24 cellular contexts compared by ENCODE assay signal in genomic region chr2:238291550-238292281, GRCh38. TPM values are rescaled to one million over a fixed set of nuclear protein-coding genes. Genes with fewer than 3 reads are reported as not detected.
DNase-seq lines count a peak whose midpoint lies in the region; ATAC-seq, FAIRE-seq and TF ChIP-seq lines count a peak whose summit lies in the region.
"Had no signal": no experiment of that assay in that cellular context is flagged by ENCODE, and none has a peak within 500 bp of the region (broad histone marks: within the 10 kb centered on the region; RNA-seq: fewer than 3 reads in every experiment).

No MANE protein-coding gene starts in this region.

- no peak overlapping the region for H4K5ac ChIP-seq in IMR-90 (ENCODE audit: low read depth, low read length)
- no peak overlapping the region for H4K5ac ChIP-seq in H1 (ENCODE audit: insufficient read length, low read depth, low read length)

- no peak overlapping the region for H3K18ac ChIP-seq in IMR-90 (ENCODE audit: low read depth, low read length)
- no peak overlapping the region for H3K18ac ChIP-seq in H1 (ENCODE audit: extremely low read depth, low read length)

- in situ Hi-C loops in IMR-90 (cut with MboI; ENCODE audit: low sequenced_read_pairs): no loop called here
- in situ Hi-C loops in HepG2 (cut with HindIII; ENCODE audit: extremely low pct_ligation_motif_present, low pct_unique_long_range_greater_than_20kb): no loop called here

- H2BK5ac ChIP-seq in IMR-90 (ENCODE audit: low read depth, low read length, poor library complexity, severe bottlenecking): no peak overlapping the region
- H2BK5ac ChIP-seq in H1 (ENCODE audit: low read depth, low read length): no peak overlapping the region

- TF ChIP-seq POLR2A in IMR-90 (IDR thresholded peaks at IDR 0.05; ENCODE audit: low read depth, low read length) (no peak), H1 (IDR thresholded peaks at IDR 0.05; ENCODE audit: control extremely low read depth in 1 of 2, low read depth in 2 of 2, low read length in 2 of 2) (no peak), HepG2 (IDR thresholded peaks at IDR 0.05; ENCODE audit: insufficient read depth in 1 of 2, low read depth in 2 of 2, low read length in 2 of 2) (no peak), spleen (IDR thresholded peaks at IDR 0.05) (no peak)

- POLR2A ChIA-PET in IMR-90 (lab: Charles Lee; ENCODE audit: unreplicated experiment) (no interaction called here), H1 (lab: Charles Lee; ENCODE audit: partially characterized antibody) (interaction anchor here (0.8 kb wide), 1 partner anchor 52 kb away, joined by 3 read pairs; the partner anchor contains the start of gene HES6), HepG2 (lab: Yijun Ruan, JAX) (no interaction called here)

- H3K27ac ChIP-seq in IMR-90 (ENCODE audit: insufficient read depth, low read length): no peak overlapping the region
- no peak overlapping the region for H3K27ac ChIP-seq in H1 (ENCODE audit: low read depth, low read length)
- no peak overlapping the region for H3K27ac ChIP-seq in HepG2 (ENCODE audit: extremely low read length, insufficient read depth, low read length)
- H3K27ac ChIP-seq in spleen: no peak overlapping the region
- no peak overlapping the region for H3K27ac ChIP-seq in left ventricle myocardium inferior (replicated peaks)
- H3K27ac ChIP-seq: GM23248, KMS-11, SJSA1 had no signal

- CTCF ChIA-PET in IMR-90 (lab: Yijun Ruan, JAX): interaction anchor here (0.7 kb wide), 1 partner anchor 21 kb away, joined by 4 read pairs; no protein-coding TSS in a partner anchor
- CTCF ChIA-PET in H1 (lab: Charles Lee; ENCODE audit: partially characterized antibody): interaction anchor here (0.7 to 4.4 kb wide), 9 partner anchors 10 to 113 kb away, joined by 3 to 40 read pairs (median 4); no protein-coding TSS in a partner anchor
- CTCF ChIA-PET in HepG2 (lab: Yijun Ruan, JAX; ENCODE audit: low intra/inter-chr PET ratio, low total read pairs): no interaction called here

- H3K56ac ChIP-seq in IMR-90 (ENCODE audit: extremely low read depth, insufficient read depth, low read length) (no peak overlapping the region), H1 (replicated peaks; ENCODE audit: insufficient read length, low read depth, low read length) (no peak overlapping the region)

- no peak overlapping the region for H2BK12ac ChIP-seq in H1 (ENCODE audit: low read depth, low read length)

- H2AFZ ChIP-seq in IMR-90 (replicated peaks; ENCODE audit: low read length, poor library complexity) (no peak overlapping the region), H1 (ENCODE audit: low read length) (no peak overlapping the region), HepG2 (ENCODE audit: low read length) (no peak overlapping the region)
- H2AFZ ChIP-seq: GM23248 had no signal

- intact Hi-C loops in IMR-90 (cut with micrococcal nuclease) (no loop called here), HepG2 (cut with micrococcal nuclease; ENCODE audit: unreplicated experiment) (no loop called here), spleen (cut with DNase I; ENCODE audit: low total_unique reads) (no loop called here), left ventricle myocardium inferior (cut with micrococcal nuclease) (no loop called here)

- no peak overlapping the region for H3K9ac ChIP-seq in IMR-90 (ENCODE audit: low read depth, low read length)
- H3K9ac ChIP-seq in H1 (replicated peaks in 1 of 4; ENCODE audit: extremely low read depth in 1 of 4, low read depth in 3 of 4, low read length in 3 of 4): no peak overlapping the region
- no peak overlapping the region for H3K9ac ChIP-seq in HepG2 (ENCODE audit: insufficient read depth, low read depth, low read length)
- H3K9ac ChIP-seq: GM23248, KMS-11 had no signal

- peak overlapping the region; percentile 34 for H2AK9ac ChIP-seq in IMR-90 (replicated peaks; ENCODE audit: low read depth, low read length, poor library complexity)

- H2BK20ac ChIP-seq in IMR-90 (ENCODE audit: low read depth, low read length): no peak overlapping the region
- H2BK20ac ChIP-seq in H1 (ENCODE audit: low read length): no peak overlapping the region

- H3K36me3 ChIP-seq in IMR-90 (ENCODE audit: control insufficient read depth, insufficient read depth, low read length): no peaks in the 10 kb centered on the region
- H3K36me3 ChIP-seq in H1 (ENCODE audit: control insufficient read depth in 2 of 4, insufficient read depth in 4 of 4, low read length in 3 of 4): no peaks in the 10 kb centered on the region
- H3K36me3 ChIP-seq in HepG2 (replicated peaks in 1 of 2; ENCODE audit: control insufficient read depth in 1 of 2, insufficient read depth in 2 of 2, low read length in 2 of 2): no peaks in the 10 kb centered on the region
- no peaks in the 10 kb centered on the region for H3K36me3 ChIP-seq in spleen
- H3K36me3 ChIP-seq in left ventricle myocardium inferior: no peaks in the 10 kb centered on the region
- H3K36me3 ChIP-seq: BE2C, HAP-1, Peyer's patch had no signal

- TF ChIP-seq EP300 in H1 (IDR thresholded peaks at IDR 0.05; ENCODE audit: borderline replicate concordance in 1 of 2, low read depth in 2 of 2, low read length in 2 of 2) (no peak), HepG2 (IDR thresholded peaks at IDR 0.05; ENCODE audit: low read depth in 2 of 2, low read length in 2 of 2) (no peak), HepG2 (CRISPR knock-in tag; IDR thresholded peaks at IDR 0.05; ENCODE audit: borderline replicate concordance) (no peak)

- no peaks in the 10 kb centered on the region for H3K9me1 ChIP-seq in IMR-90 (ENCODE audit: insufficient read depth, low read length)

- peaks cover 9 to 16% of the 10 kb centered on the region in 2 experiments; a peak in 3 of 4 replicates for H3K79me1 ChIP-seq in IMR-90 (ENCODE audit: low read depth in 1 of 2, low read length in 2 of 2)
- H3K79me1 ChIP-seq in H1 (ENCODE audit: low read depth, low read length): no peaks in the 10 kb centered on the region

- no peak overlapping the region for H4K8ac ChIP-seq in IMR-90 (ENCODE audit: low read depth in 2 of 2, low read length in 2 of 2)
- H4K8ac ChIP-seq in H1 (ENCODE audit: extremely low read depth, insufficient read depth, low read length): no peak overlapping the region

- H4K20me1 ChIP-seq in IMR-90 (ENCODE audit: insufficient read depth, low read length) (no peaks in the 10 kb centered on the region), H1 (replicated peaks in 1 of 2; ENCODE audit: control insufficient read depth in 1 of 2, insufficient read depth in 2 of 2, low read length in 2 of 2) (peaks cover 1 to 2% of the 10 kb centered on the region in 2 experiments), HepG2 (ENCODE audit: insufficient read depth, low read length) (peaks cover 4% of the 10 kb centered on the region; the same call in 1 of the 2 replicates)

- ATAC-seq in IMR-90 (ENCODE audit: low read depth) (no peak), HepG2 (no peak)
- ATAC-seq: Right ventricle myocardium inferior had no signal

- BruUV-seq in IMR-90 (replicated peaks; lab: Mats Ljungman, UMichigan) (no TSS peak), HepG2 (replicated peaks; lab: Mats Ljungman, UMichigan) (no TSS peak)

- H3K4me3 ChIP-seq in IMR-90 (ENCODE audit: insufficient read depth, low read depth, low read length) (no peak overlapping the region), H1 (ENCODE audit: extremely low read depth in 1 of 4, insufficient read depth in 2 of 4, low read depth in 3 of 4, low read length in 4 of 4) (no peak overlapping the region), HepG2 (replicated peaks in 1 of 3; ENCODE audit: insufficient read depth in 1 of 3, low read depth in 2 of 3, low read length in 3 of 3) (no peak overlapping the region), spleen (no peak overlapping the region), left ventricle myocardium inferior (no peak overlapping the region)
- H3K4me3 ChIP-seq: GM23248, HAP-1, Peyer's patch, SJSA1 had no signal

- TF ChIP-seq RAD21 in IMR-90 (IDR thresholded peaks at IDR 0.05; ENCODE audit: low read length): no peak
- TF ChIP-seq RAD21 in H1 (IDR thresholded peaks at IDR 0.05 in 1 of 2, conservative IDR thresholded peaks at IDR 0.05 in 1 of 2; ENCODE audit: low read depth in 2 of 2, low read length in 2 of 2): no peak
- TF ChIP-seq RAD21 in HepG2 (CRISPR knock-in tag; IDR thresholded peaks at IDR 0.05): no peak

- H3K27me3 ChIP-seq in IMR-90 (ENCODE audit: control insufficient read depth, insufficient read depth, low read length) (peaks cover 22% of the 10 kb centered on the region), H1 (replicated peaks in 1 of 4; ENCODE audit: control insufficient read depth in 3 of 4, extremely low read depth in 1 of 4, insufficient read depth in 3 of 4, low read length in 3 of 4) (peaks cover 0 to 10% (median 3%) of the 10 kb centered on the region in 4 experiments; a peak in 3 of 7 replicates), HepG2 (ENCODE audit: control insufficient read depth in 1 of 2, insufficient read depth in 2 of 2, low read length in 2 of 2) (no peaks in the 10 kb centered on the region; a peak in 1 of 5 replicates), spleen (replicated peaks in 1 of 7) (peaks cover 0 to 2% (median 0%) of the 10 kb centered on the region in 7 donors), left ventricle myocardium inferior (ENCODE audit: low read depth) (peaks cover 5% of the 10 kb centered on the region)
- H3K27me3 ChIP-seq: BE2C, Peyer's patch, SJSA1 had no signal

- H4K91ac ChIP-seq in IMR-90 (ENCODE audit: insufficient read depth, low read depth, low read length) (no peak overlapping the region), H1 (replicated peaks; ENCODE audit: insufficient read length, low read length) (no peak overlapping the region)

- H3K14ac ChIP-seq in IMR-90 (replicated peaks; ENCODE audit: low read depth, low read length) (no peak overlapping the region), H1 (ENCODE audit: insufficient read length) (no peak overlapping the region)

- H3K79me2 ChIP-seq in H1 (ENCODE audit: control insufficient read depth in 1 of 2, insufficient read depth in 2 of 2, low read length in 2 of 2) (peaks cover 0 to 2% of the 10 kb centered on the region in 2 experiments; a peak in 1 of 4 replicates), HepG2 (ENCODE audit: insufficient read depth, low read length) (peaks cover 16% of the 10 kb centered on the region)

- H3K9me3 ChIP-seq in IMR-90 (ENCODE audit: control insufficient read depth, insufficient read depth, low read length) (no peaks in the 10 kb centered on the region), H1 (ENCODE audit: insufficient read depth in 2 of 2, low read depth in 1 of 2, low read length in 1 of 2) (no peaks in the 10 kb centered on the region), HepG2 (ENCODE audit: low read length) (no peaks in the 10 kb centered on the region), spleen (no peaks in the 10 kb centered on the region), left ventricle myocardium inferior (replicated peaks) (no peaks in the 10 kb centered on the region)
- H3K9me3 ChIP-seq: BE2C, HAP-1, Peyer's patch, SJSA1 had no signal

- dilution Hi-C loops in IMR-90 (cut with HindIII; ENCODE audit: low sequenced_read_pairs, unreplicated experiment): no loop called here

- TF ChIP-seq CTCF in IMR-90 (conservative IDR thresholded peaks at IDR 0.05; ENCODE audit: low read depth, low read length) (no peak), H1 (IDR thresholded peaks at IDR 0.05; ENCODE audit: control extremely low read depth in 1 of 3, insufficient read depth in 1 of 3, low read depth in 1 of 3, low read length in 3 of 3) (no peak), HepG2 (CRISPR knock-in tag; IDR thresholded peaks at IDR 0.05) (no peak), spleen (IDR thresholded peaks at IDR 0.05 in 8 of 11, conservative IDR thresholded peaks at IDR 0.05 in 3 of 11) (no peak), left ventricle myocardium inferior (IDR thresholded peaks at IDR 0.05; ENCODE audit: borderline replicate concordance) (no peak)

- H3K4ac ChIP-seq in IMR-90 (ENCODE audit: low read depth, low read length) (no peak overlapping the region), H1 (replicated peaks; ENCODE audit: insufficient read length, low read depth, low read length) (no peak overlapping the region)

- no peak overlapping the region for H2AK5ac ChIP-seq in IMR-90 (ENCODE audit: low read depth, low read length)
- 0 out of 2 replicates have a peak overlapping the region, but pooled peaks have one; percentile 39 for H2AK5ac ChIP-seq in H1 (ENCODE audit: low read depth, low read length)

- H2BK15ac ChIP-seq in IMR-90 (ENCODE audit: low read depth, low read length): no peak overlapping the region
- H2BK15ac ChIP-seq in H1 (ENCODE audit: low read length): no peak overlapping the region

- no peak for DNase-seq in IMR-90
- no peak for DNase-seq in H1 (ENCODE audit: low read depth in 1 of 2, low spot score in 2 of 2)
- DNase-seq in HepG2 (ENCODE audit: low spot score): no peak
- DNase-seq in spleen: peak; percentile 72
- DNase-seq in GM19238 (ENCODE audit: insufficient read length, low spot score): no peak
- no peak for DNase-seq in left ventricle myocardium inferior
- no peak for DNase-seq in HTR-8/SVneo (ENCODE audit: insufficient read length, low spot score)
- no peak for DNase-seq in foreskin melanocyte
- DNase-seq: BE2C; CD4-positive, CD25-positive, alpha-beta regulatory T cell; COR-L47; DMS79; GM23248; NCI-H1105; NCI-H146; NCI-H2227 treated with DMSO at 0.1 percent for 48 hours; NCI-H510A treated with DMSO at 0.1 percent for 48 hours; NCI-H748 treated with DMSO at 0.1 percent for 48 hours had no signal

- WGBS in IMR-90 (ENCODE audit: extremely low coverage in 2 of 2, insufficient read length in 1 of 2), 2 experiments: 40% methylated on average over 1 of the region's 8 CpGs; no CpG with 5 or more reads in 1 of the 2 experiments
- WGBS in H1 (ENCODE audit: extremely low coverage in 1 of 2, insufficient coverage in 1 of 2, insufficient read length in 1 of 2, insufficient replicate concordance in 2 of 2, low coverage in 1 of 2, low lambda C conversion rate in 2 of 2, missing lambda C conversion rate in 1 of 2), 2 experiments: 82% methylated on average over 8 of the region's 8 CpGs; no CpG with 5 or more reads in 1 of the 2 experiments
- 89% methylated on average over 8 of the region's 8 CpGs for WGBS in HepG2 (ENCODE audit: low lambda C conversion rate)
- 91 to 97% (median 95%) methylated on average over 7 to 8 of the region's 8 CpGs for WGBS in spleen, 5 donors

- H3K4me2 ChIP-seq in IMR-90 (ENCODE audit: low read depth, low read length): no peak overlapping the region
- H3K4me2 ChIP-seq in H1 (ENCODE audit: insufficient read depth in 1 of 2, low read depth in 2 of 2, low read length in 2 of 2): no peak overlapping the region
- no peak overlapping the region for H3K4me2 ChIP-seq in HepG2 (ENCODE audit: low read depth, low read length)
- H3K4me2 ChIP-seq: KMS-11 had no signal

- H3K23ac ChIP-seq in IMR-90 (ENCODE audit: low read depth, low read length) (no peak overlapping the region), H1 (ENCODE audit: insufficient read length) (no peak overlapping the region)

- H2BK120ac ChIP-seq in IMR-90 (ENCODE audit: low read depth, low read length) (no peak overlapping the region), H1 (replicated peaks; ENCODE audit: low read depth, low read length) (no peak overlapping the region)

- H3K23me2 ChIP-seq in H1 (ENCODE audit: low read depth, low read length): peaks cover 12% of the 10 kb centered on the region

- FAIRE-seq in H1 (lab: Jason Lieb, UNC) (no peak), HepG2 (lab: Jason Lieb, UNC) (no peak), HTR-8/SVneo (lab: Jason Lieb, UNC) (no peak)
- FAIRE-seq: A204.1 had no signal

- peaks cover 11% of the 10 kb centered on the region for H3K4me1 ChIP-seq in IMR-90 (ENCODE audit: control insufficient read depth, insufficient read depth, low read length)
- H3K4me1 ChIP-seq in H1 (replicated peaks in 1 of 4; ENCODE audit: control insufficient read depth in 3 of 4, insufficient read depth in 4 of 4, low read length in 3 of 4): peaks cover 7 to 23% (median 18%) of the 10 kb centered on the region in 4 experiments
- peaks cover 57% of the 10 kb centered on the region for H3K4me1 ChIP-seq in HepG2 (ENCODE audit: insufficient read depth, low read length)
- peaks cover 17 to 32% (median 26%) of the 10 kb centered on the region in 6 donors for H3K4me1 ChIP-seq in spleen
- peaks cover 39% of the 10 kb centered on the region for H3K4me1 ChIP-seq in left ventricle myocardium inferior
- H3K4me1 ChIP-seq: BE2C had no signal

RNA-seq across cellular contexts. Expression of gene PER2, which starts 3.3 kb away (rescaled TPM):
- total RNA-seq in IMR-90 (2012; rRNA removed) (2.8 and 3.2 TPM in 2 replicates), HepG2 (2016; rRNA removed; fragmentation: Illumina TruSeq; extraction: Trizol) (6.8 and 9.4 TPM in 2 replicates), spleen (10 to 100 TPM in 6 of 7 donors, 1 to 10 TPM in 1; 9.7 to 16.2 (median 14.8) TPM), left ventricle myocardium inferior (3.4 TPM)
- polyA plus RNA-seq in IMR-90 (2012; rRNA removed) (1.7 and 2.1 TPM in 2 replicates), H1 (2011; rRNA removed) (0.91 and 0.99 TPM in 2 replicates), HepG2 (2011; rRNA removed) (5.1 TPM in 2 replicates), spleen (1 to 10 TPM; 2.0 to 3.7 (median 2.6) TPM)
- 0.60 and 0.80 TPM in 2 replicates for polyA plus RNA-seq in IMR-90 (2012; cell fraction: cytosol; rRNA removed)
- 4.5 and 5.2 TPM in 2 replicates for polyA plus RNA-seq in IMR-90 (2012; cell fraction: nucleus; rRNA removed; ENCODE audit: low replicate concordance)
- total RNA-seq in H1 (2021; fragmentation: NEBNext Ultra II Directional; extraction: Animal tissue kit (Norgen Biotek cat#: 25700)): 5.5 TPM in 2 replicates
- polyA plus RNA-seq in H1 (2011; cell fraction: cytosol; rRNA removed): 0.78 TPM
- 2.3 TPM for polyA plus RNA-seq in H1 (2011; cell fraction: nucleus; rRNA removed)
- 2.0 to 2.9 TPM (median 2.3 TPM) in 4 replicates for polyA plus RNA-seq in H1 (2012, experiment 1 of 2)
- polyA plus RNA-seq in H1 (2012, experiment 2 of 2): 0.73 TPM
- polyA plus RNA-seq in H1 (2013, experiment 1 of 2): 1.5 TPM
- polyA plus RNA-seq in H1 (2013, experiment 2 of 2): 1.6 TPM
- 4.9 and 7.3 TPM in 2 replicates for polyA minus RNA-seq in H1 (2011; rRNA and poly(A)+ RNA removed)
- polyA minus RNA-seq in H1 (2011; cell fraction: cytosol; rRNA and poly(A)+ RNA removed): 3.7 TPM
- polyA minus RNA-seq in H1 (2011; cell fraction: nucleus; rRNA and poly(A)+ RNA removed): 7.2 TPM
- total RNA-seq in HepG2 (2016; cell fraction: cytosol; rRNA removed; fragmentation: Illumina TruSeq; extraction: Trizol; ENCODE audit: low read depth): 21.5 and 22.6 TPM in 2 replicates
- 5.4 and 8.6 TPM in 2 replicates for total RNA-seq in HepG2 (2016; cell fraction: insoluble cytoplasmic fraction; rRNA removed; fragmentation: Illumina TruSeq; extraction: Trizol)
- total RNA-seq in HepG2 (2016; cell fraction: membrane; rRNA removed; fragmentation: Illumina TruSeq; extraction: Trizol): 9.6 TPM in 2 replicates
- total RNA-seq in HepG2 (2016; cell fraction: nucleus; rRNA removed; fragmentation: Illumina TruSeq; extraction: Trizol): 9.6 and 11.5 TPM in 2 replicates
- polyA plus RNA-seq in HepG2 (2011; cell fraction: cytosol; rRNA removed): 2.3 and 2.9 TPM in 2 replicates
- 12.7 and 15.5 TPM in 2 replicates for polyA plus RNA-seq in HepG2 (2011; cell fraction: nucleus; rRNA removed)
- polyA plus RNA-seq in HepG2 (2012): 7.2 and 7.6 TPM in 2 replicates
- polyA plus RNA-seq in HepG2 (2016; cell fraction: cytosol; fragmentation: Illumina TruSeq; extraction: Trizol; ENCODE audit: low read depth): 0.31 and 0.44 TPM in 2 replicates
- 5.0 and 6.1 TPM in 2 replicates for polyA plus RNA-seq in HepG2 (2016; cell fraction: insoluble cytoplasmic fraction; fragmentation: Illumina TruSeq; extraction: Trizol; ENCODE audit: low read depth)
- 1.3 and 1.5 TPM in 2 replicates for polyA plus RNA-seq in HepG2 (2016; cell fraction: membrane; fragmentation: Illumina TruSeq; extraction: Trizol; ENCODE audit: low read depth)
- polyA plus RNA-seq in HepG2 (2016; cell fraction: nucleus; fragmentation: Illumina TruSeq; extraction: Trizol; ENCODE audit: insufficient read depth, low read depth): 18.1 and 18.4 TPM in 2 replicates
- polyA minus RNA-seq in HepG2 (2011; rRNA and poly(A)+ RNA removed; ENCODE audit: low replicate concordance): 8.0 and 20.0 TPM in 2 replicates
- polyA minus RNA-seq in HepG2 (2011; cell fraction: cytosol; rRNA and poly(A)+ RNA removed): 6.6 and 9.5 TPM in 2 replicates
- 40.7 and 48.7 TPM in 2 replicates for polyA minus RNA-seq in HepG2 (2011; cell fraction: nucleus; rRNA and poly(A)+ RNA removed)

RNA-seq across cellular contexts. Expression of gene TRAF3IP1, which starts 28.6 kb away (rescaled TPM):
- total RNA-seq in IMR-90 (2012; rRNA removed) (5.9 and 6.9 TPM in 2 replicates), HepG2 (2016; rRNA removed; fragmentation: Illumina TruSeq; extraction: Trizol) (12.9 TPM in 2 replicates), spleen (10 to 100 TPM in 4 of 7 donors, 1 to 10 TPM in 3; 7.8 to 19.2 (median 10.8) TPM), left ventricle myocardium inferior (14.6 TPM)
- polyA plus RNA-seq in IMR-90 (2012; rRNA removed) (6.0 and 8.3 TPM in 2 replicates), H1 (2011; rRNA removed) (2.3 and 2.8 TPM in 2 replicates), HepG2 (2011; rRNA removed) (4.1 and 5.0 TPM in 2 replicates), spleen (1 to 10 TPM; 2.6 to 3.7 (median 3.2) TPM)
- polyA plus RNA-seq in IMR-90 (2012; cell fraction: cytosol; rRNA removed): 2.4 and 4.0 TPM in 2 replicates
- 6.0 and 8.0 TPM in 2 replicates for polyA plus RNA-seq in IMR-90 (2012; cell fraction: nucleus; rRNA removed; ENCODE audit: low replicate concordance)
- total RNA-seq in H1 (2021; fragmentation: NEBNext Ultra II Directional; extraction: Animal tissue kit (Norgen Biotek cat#: 25700)): 15.9 and 17.5 TPM in 2 replicates
- polyA plus RNA-seq in H1 (2011; cell fraction: cytosol; rRNA removed): 4.4 TPM
- 2.4 TPM for polyA plus RNA-seq in H1 (2011; cell fraction: nucleus; rRNA removed)
- 10.7 to 16.8 TPM (median 13.9 TPM) in 4 replicates for polyA plus RNA-seq in H1 (2012, experiment 1 of 2)
- polyA plus RNA-seq in H1 (2012, experiment 2 of 2): 0.98 TPM
- polyA plus RNA-seq in H1 (2013, experiment 1 of 2): 9.9 TPM
- 8.7 TPM for polyA plus RNA-seq in H1 (2013, experiment 2 of 2)
- 3.5 and 8.0 TPM in 2 replicates for polyA minus RNA-seq in H1 (2011; rRNA and poly(A)+ RNA removed)
- 6.5 TPM for polyA minus RNA-seq in H1 (2011; cell fraction: cytosol; rRNA and poly(A)+ RNA removed)
- polyA minus RNA-seq in H1 (2011; cell fraction: nucleus; rRNA and poly(A)+ RNA removed): 4.1 TPM
- 11.5 and 11.7 TPM in 2 replicates for total RNA-seq in HepG2 (2016; cell fraction: cytosol; rRNA removed; fragmentation: Illumina TruSeq; extraction: Trizol; ENCODE audit: low read depth)
- total RNA-seq in HepG2 (2016; cell fraction: insoluble cytoplasmic fraction; rRNA removed; fragmentation: Illumina TruSeq; extraction: Trizol): 12.5 and 15.2 TPM in 2 replicates
- 8.5 and 9.1 TPM in 2 replicates for total RNA-seq in HepG2 (2016; cell fraction: membrane; rRNA removed; fragmentation: Illumina TruSeq; extraction: Trizol)
- 6.5 and 10.2 TPM in 2 replicates for total RNA-seq in HepG2 (2016; cell fraction: nucleus; rRNA removed; fragmentation: Illumina TruSeq; extraction: Trizol)
- 2.7 and 3.7 TPM in 2 replicates for polyA plus RNA-seq in HepG2 (2011; cell fraction: cytosol; rRNA removed)
- polyA plus RNA-seq in HepG2 (2011; cell fraction: nucleus; rRNA removed): 4.1 and 4.3 TPM in 2 replicates
- 7.5 and 8.6 TPM in 2 replicates for polyA plus RNA-seq in HepG2 (2012)
- 1.2 and 1.5 TPM in 2 replicates for polyA plus RNA-seq in HepG2 (2016; cell fraction: cytosol; fragmentation: Illumina TruSeq; extraction: Trizol; ENCODE audit: low read depth)
- 16.1 and 18.0 TPM in 2 replicates for polyA plus RNA-seq in HepG2 (2016; cell fraction: insoluble cytoplasmic fraction; fragmentation: Illumina TruSeq; extraction: Trizol; ENCODE audit: low read depth)
- polyA plus RNA-seq in HepG2 (2016; cell fraction: membrane; fragmentation: Illumina TruSeq; extraction: Trizol; ENCODE audit: low read depth): 4.0 and 4.6 TPM in 2 replicates
- 17.1 and 17.8 TPM in 2 replicates for polyA plus RNA-seq in HepG2 (2016; cell fraction: nucleus; fragmentation: Illumina TruSeq; extraction: Trizol; ENCODE audit: insufficient read depth, low read depth)
- 3.0 and 4.5 TPM in 2 replicates for polyA minus RNA-seq in HepG2 (2011; rRNA and poly(A)+ RNA removed; ENCODE audit: low replicate concordance)
- polyA minus RNA-seq in HepG2 (2011; cell fraction: cytosol; rRNA and poly(A)+ RNA removed): 2.3 and 3.6 TPM in 2 replicates
- 2.7 and 3.7 TPM in 2 replicates for polyA minus RNA-seq in HepG2 (2011; cell fraction: nucleus; rRNA and poly(A)+ RNA removed)

RNA-seq across cellular contexts. Expression of gene HES6, which starts 51.9 kb away (rescaled TPM):
- total RNA-seq in IMR-90 (2012; rRNA removed) (1.3 and 1.4 TPM in 2 replicates), HepG2 (2016; rRNA removed; fragmentation: Illumina TruSeq; extraction: Trizol) (59.0 and 82.8 TPM in 2 replicates), spleen (10 to 100 TPM in 3 of 7 donors, 1 to 10 TPM in 4; 3.9 to 22.7 (median 8.1) TPM), left ventricle myocardium inferior (2.7 TPM)
- polyA plus RNA-seq in IMR-90 (2012; rRNA removed) (3.3 TPM in 2 replicates), H1 (2011; rRNA removed) (32.6 and 58.9 TPM in 2 replicates), HepG2 (2011; rRNA removed) (19.5 and 25.3 TPM in 2 replicates), spleen (10 to 100 TPM in 1 of 3 donors, 1 to 10 TPM in 2; 6.2 to 14.2 (median 8.6) TPM)
- polyA plus RNA-seq in IMR-90 (2012; cell fraction: cytosol; rRNA removed): 3.6 and 6.2 TPM in 2 replicates
- 9.5 and 25.2 TPM in 2 replicates for polyA plus RNA-seq in IMR-90 (2012; cell fraction: nucleus; rRNA removed; ENCODE audit: low replicate concordance)
- total RNA-seq in H1 (2021; fragmentation: NEBNext Ultra II Directional; extraction: Animal tissue kit (Norgen Biotek cat#: 25700)): 35.2 and 36.3 TPM in 2 replicates
- 46.1 TPM for polyA plus RNA-seq in H1 (2011; cell fraction: cytosol; rRNA removed)
- 114 TPM for polyA plus RNA-seq in H1 (2011; cell fraction: nucleus; rRNA removed)
- 23.0 to 32.3 TPM (median 28.2 TPM) in 4 replicates for polyA plus RNA-seq in H1 (2012, experiment 1 of 2)
- 22.4 TPM for polyA plus RNA-seq in H1 (2012, experiment 2 of 2)
- polyA plus RNA-seq in H1 (2013, experiment 1 of 2): 34.8 TPM
- 33.0 TPM for polyA plus RNA-seq in H1 (2013, experiment 2 of 2)
- polyA minus RNA-seq in H1 (2011; rRNA and poly(A)+ RNA removed): 2.3 and 2.4 TPM in 2 replicates
- 13.8 TPM for polyA minus RNA-seq in H1 (2011; cell fraction: cytosol; rRNA and poly(A)+ RNA removed)
- 35.0 TPM for polyA minus RNA-seq in H1 (2011; cell fraction: nucleus; rRNA and poly(A)+ RNA removed)
- total RNA-seq in HepG2 (2016; cell fraction: cytosol; rRNA removed; fragmentation: Illumina TruSeq; extraction: Trizol; ENCODE audit: low read depth): 147 and 163 TPM in 2 replicates
- 53.8 and 85.2 TPM in 2 replicates for total RNA-seq in HepG2 (2016; cell fraction: insoluble cytoplasmic fraction; rRNA removed; fragmentation: Illumina TruSeq; extraction: Trizol)
- 185 and 209 TPM in 2 replicates for total RNA-seq in HepG2 (2016; cell fraction: membrane; rRNA removed; fragmentation: Illumina TruSeq; extraction: Trizol)
- 38.9 and 45.1 TPM in 2 replicates for total RNA-seq in HepG2 (2016; cell fraction: nucleus; rRNA removed; fragmentation: Illumina TruSeq; extraction: Trizol)
- 16.3 and 30.2 TPM in 2 replicates for polyA plus RNA-seq in HepG2 (2011; cell fraction: cytosol; rRNA removed)
- polyA plus RNA-seq in HepG2 (2011; cell fraction: nucleus; rRNA removed): 53.7 and 55.3 TPM in 2 replicates
- polyA plus RNA-seq in HepG2 (2012): 15.6 and 22.1 TPM in 2 replicates
- 142 and 160 TPM in 2 replicates for polyA plus RNA-seq in HepG2 (2016; cell fraction: cytosol; fragmentation: Illumina TruSeq; extraction: Trizol; ENCODE audit: low read depth)
- polyA plus RNA-seq in HepG2 (2016; cell fraction: insoluble cytoplasmic fraction; fragmentation: Illumina TruSeq; extraction: Trizol; ENCODE audit: low read depth): 56.0 and 58.7 TPM in 2 replicates
- 144 and 147 TPM in 2 replicates for polyA plus RNA-seq in HepG2 (2016; cell fraction: membrane; fragmentation: Illumina TruSeq; extraction: Trizol; ENCODE audit: low read depth)
- polyA plus RNA-seq in HepG2 (2016; cell fraction: nucleus; fragmentation: Illumina TruSeq; extraction: Trizol; ENCODE audit: insufficient read depth, low read depth): 73.3 and 84.5 TPM in 2 replicates
- polyA minus RNA-seq in HepG2 (2011; rRNA and poly(A)+ RNA removed; ENCODE audit: low replicate concordance): 0.30 and 12.1 TPM in 2 replicates
- polyA minus RNA-seq in HepG2 (2011; cell fraction: cytosol; rRNA and poly(A)+ RNA removed): 10.4 and 11.7 TPM in 2 replicates
- polyA minus RNA-seq in HepG2 (2011; cell fraction: nucleus; rRNA and poly(A)+ RNA removed): 3.1 and 4.4 TPM in 2 replicates
